1 cellular context compared by ENCODE assay signal in the genomic region with DNA sequence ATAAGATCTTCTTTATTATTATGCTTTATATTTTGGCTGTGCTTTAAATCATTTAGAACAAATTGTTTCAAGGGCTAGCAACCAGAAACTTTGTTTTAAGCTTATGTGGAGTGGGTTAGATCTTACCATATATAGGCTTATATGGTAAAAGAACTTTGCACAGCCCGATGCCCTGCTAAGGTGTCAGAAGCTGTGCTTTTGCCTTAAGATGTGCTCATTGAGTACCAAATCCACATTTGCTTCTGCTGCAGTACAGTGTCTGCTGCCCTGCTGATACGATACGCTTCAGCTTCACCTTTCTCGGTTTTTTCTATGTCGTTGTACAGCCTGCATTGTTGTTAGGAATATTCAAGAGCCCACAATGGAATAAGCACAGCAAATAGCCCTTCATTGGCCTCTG.
TF ChIP-seq lines count a peak whose summit lies in the region.

No MANE protein-coding gene starts in this region.

TF ChIP-seq in A549, 52 proteins besides CTCF, POLR2A, EP300 and RAD21:
- no peak for TF ChIP-seq PHF8 (IDR thresholded peaks at IDR 0.05; ENCODE audit: borderline replicate concordance, low read depth)
- TF ChIP-seq MAX (IDR thresholded peaks at IDR 0.05): no peak
- TF ChIP-seq FOXS1 (CRISPR knock-in tag; IDR thresholded peaks at IDR 0.05): no peak
- no peak for TF ChIP-seq JUN (IDR thresholded peaks at IDR 0.05)
- no peak for TF ChIP-seq KDM5A (IDR thresholded peaks at IDR 0.05)
- TF ChIP-seq, protein P1, sequence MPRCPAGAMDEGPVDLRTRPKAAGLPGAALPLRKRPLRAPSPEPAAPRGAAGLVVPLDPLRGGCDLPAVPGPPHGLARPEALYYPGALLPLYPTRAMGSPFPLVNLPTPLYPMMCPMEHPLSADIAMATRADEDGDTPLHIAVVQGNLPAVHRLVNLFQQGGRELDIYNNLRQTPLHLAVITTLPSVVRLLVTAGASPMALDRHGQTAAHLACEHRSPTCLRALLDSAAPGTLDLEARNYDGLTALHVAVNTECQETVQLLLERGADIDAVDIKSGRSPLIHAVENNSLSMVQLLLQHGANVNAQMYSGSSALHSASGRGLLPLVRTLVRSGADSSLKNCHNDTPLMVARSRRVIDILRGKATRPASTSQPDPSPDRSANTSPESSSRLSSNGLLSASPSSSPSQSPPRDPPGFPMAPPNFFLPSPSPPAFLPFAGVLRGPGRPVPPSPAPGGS (IDR thresholded peaks at IDR 0.05): no peak
- TF ChIP-seq E2F6 (IDR thresholded peaks at IDR 0.05; ENCODE audit: borderline replicate concordance, low read depth): no peak
- TF ChIP-seq CEBPB (IDR thresholded peaks at IDR 0.05): no peak
- TF ChIP-seq CBX2 (IDR thresholded peaks at IDR 0.05; ENCODE audit: borderline replicate concordance, low read depth): no peak
- no peak for TF ChIP-seq CBX8 (IDR thresholded peaks at IDR 0.05)
- no peak for TF ChIP-seq NR3C1 (IDR thresholded peaks at IDR 0.05)
- no peak for TF ChIP-seq HOXB13 (CRISPR knock-in tag; IDR thresholded peaks at IDR 0.05; ENCODE audit: low read depth)
TF ChIP-seq in A549: peak in this region for 0.
